ENCODE assay signal across 10 cellular contexts in the genomic region with DNA sequence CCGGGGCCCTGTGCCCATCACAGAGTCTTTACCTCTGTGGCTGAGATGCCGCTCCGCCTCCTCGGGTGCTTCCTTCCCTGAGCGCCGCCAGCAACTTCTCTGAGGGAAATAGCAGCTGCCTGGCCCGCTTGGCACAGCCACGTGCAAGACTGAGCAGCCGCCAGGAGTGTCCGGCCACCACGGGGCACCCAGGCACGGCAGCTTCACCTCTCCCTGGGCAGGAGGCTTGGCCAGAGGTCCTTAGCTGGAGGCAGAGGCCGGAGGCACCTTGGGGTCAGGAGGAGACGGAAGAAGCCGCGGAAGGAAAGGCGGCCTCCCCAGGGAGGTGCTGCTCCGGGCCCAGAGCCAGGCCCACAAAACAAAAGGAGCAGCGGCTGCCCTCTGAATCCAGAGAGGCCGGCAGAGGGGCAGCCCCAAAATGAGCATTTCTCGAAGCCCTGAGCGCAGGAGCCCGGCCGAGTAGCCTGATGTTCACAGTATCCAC. TPM values are rescaled to one million over a fixed set of nuclear protein-coding genes. Genes with fewer than 3 reads are reported as not detected.
DNase-seq lines count a peak whose midpoint lies in the region; ATAC-seq and TF ChIP-seq lines count a peak whose summit lies in the region.
"Had no signal": no experiment of that assay in that cellular context is flagged by ENCODE, and none has a peak within 500 bp of the region (broad histone marks: within the 10 kb centered on the region; RNA-seq: fewer than 3 reads in every experiment).

No MANE protein-coding gene starts in this region.

- POLR2A ChIA-PET in SK-N-SH (lab: Yijun Ruan, JAX): interaction anchor here (1.8 kb wide), 1 partner anchor 21 kb away, joined by 4 read pairs; no protein-coding TSS in a partner anchor

- H3K36me3 ChIP-seq in SK-N-SH (replicated peaks in 1 of 2; ENCODE audit: control insufficient read depth in 1 of 2, insufficient read depth in 2 of 2, low read length in 1 of 2): no peaks in the 10 kb centered on the region
- no peaks in the 10 kb centered on the region for H3K36me3 ChIP-seq in vagina

- WGBS in SK-N-SH (ENCODE audit: low lambda C conversion rate): 91% methylated on average over 12 of the region's 24 CpGs

- ATAC-seq in SK-N-SH treated with all-trans-retinoic acid at 6 μM for 48 hours: no peak
- ATAC-seq in naive B cell (ENCODE audit: low read depth in 2 of 2): peak; percentile 41 to 56
- no peak for ATAC-seq in HG03025 (IDR thresholded peaks at IDR 0.05; ENCODE audit: low FRiP score, unreplicated experiment)
- no peak for ATAC-seq in HG03521 (IDR thresholded peaks at IDR 0.05; ENCODE audit: unreplicated experiment)

- peak overlapping the region in 1 of 6 donors; percentile 47 for H3K27ac Mint-ChIP-seq in naive B cell

- H3K4me1 Mint-ChIP-seq in naive B cell: peaks cover 9 to 28% (median 15%) of the 10 kb centered on the region in 3 donors

- no peak overlapping the region for H3K4me3 ChIP-seq in SK-N-SH (ENCODE audit: low read depth in 2 of 2, low read length in 1 of 2)
- H3K4me3 ChIP-seq in vagina: peak overlapping the region; percentile 20 to 39

- TF ChIP-seq CTCF in SK-N-SH (IDR thresholded peaks at IDR 0.05): no peak
- TF ChIP-seq CTCF in vagina (IDR thresholded peaks at IDR 0.05): no peak

- peaks cover 15 to 34% (median 25%) of the 10 kb centered on the region in 3 donors for H3K27me3 Mint-ChIP-seq in naive B cell

- no peak overlapping the region for H3K4me2 ChIP-seq in SK-N-SH

- H3K9me3 ChIP-seq in SK-N-SH (no peaks in the 10 kb centered on the region), vagina (no peaks in the 10 kb centered on the region)

- peak overlapping the region in 6 of 8 donors; percentile 15 to 81 (median 60) for H3K4me3 Mint-ChIP-seq in naive B cell

- no peak overlapping the region for H2AFZ ChIP-seq in SK-N-SH (ENCODE audit: low read depth)

- H4K20me1 ChIP-seq in SK-N-SH (ENCODE audit: insufficient read depth): no peaks in the 10 kb centered on the region

- H3K36me3 Mint-ChIP-seq in naive B cell: no peaks in the 10 kb centered on the region

- no peak for TF ChIP-seq RAD21 in SK-N-SH (IDR thresholded peaks at IDR 0.05; ENCODE audit: low read length)

- TF ChIP-seq EP300 in SK-N-SH (IDR thresholded peaks at IDR 0.05; ENCODE audit: borderline replicate concordance in 1 of 2, low read depth in 1 of 2, low read length in 1 of 2): no peak

- no peak for TF ChIP-seq POLR2A in vagina (IDR thresholded peaks at IDR 0.05)

- peaks cover 0 to 4% of the 10 kb centered on the region in 2 experiments; a peak in 1 of 4 replicates for H3K4me1 ChIP-seq in SK-N-SH (ENCODE audit: control insufficient read depth in 1 of 2, insufficient read depth in 2 of 2, low read depth in 1 of 2, low read length in 1 of 2)
- H3K4me1 ChIP-seq in vagina: peaks cover 14% of the 10 kb centered on the region

- CTCF ChIA-PET in SK-N-SH (lab: Yijun Ruan, JAX): interaction anchor here (2.2 to 5.2 kb wide), 2 partner anchors 15 to 32 kb away, joined by 12 to 19 read pairs; no protein-coding TSS in a partner anchor

- H3K9me2 ChIP-seq in SK-N-SH: no peaks in the 10 kb centered on the region

- DNase-seq in SK-N-SH: peak; percentile 22
- DNase-seq in fibroblast of peridontal ligament (ENCODE audit: extremely low read depth): peak; percentile 5
- no peak for DNase-seq in naive B cell
- peak in 1 of 2 donors; percentile 92 for DNase-seq in vagina (ENCODE audit: extremely low spot score in 2 of 2)
- DNase-seq in SK-N-DZ (ENCODE audit: low spot score): no peak
- DNase-seq: foreskin melanocyte; stimulated activated CD4-positive, alpha-beta T cell treated with anti-CD3 and anti-CD28 coated beads, Interleukin-12 subunit alpha, Interleukin-12 subunit beta, amount 100 ng/mL, for 4 hours had no signal

- no peaks in the 10 kb centered on the region for H3K9me3 Mint-ChIP-seq in naive B cell

- H3K27me3 ChIP-seq in SK-N-SH (ENCODE audit: insufficient read depth) (peaks cover 14% of the 10 kb centered on the region; the same call in 1 of the 2 replicates), vagina (no peaks in the 10 kb centered on the region)

- no peak overlapping the region for H3K9ac ChIP-seq in SK-N-SH

- H3F3A ChIP-seq in SK-N-SH (replicated peaks; ENCODE audit: insufficient read depth): no peaks in the 10 kb centered on the region

- H3K79me2 ChIP-seq in SK-N-SH (ENCODE audit: insufficient read depth): no peaks in the 10 kb centered on the region

- intact Hi-C loops in vagina (cut with DNase I): no loop called here

- H3K27ac ChIP-seq in SK-N-SH (ENCODE audit: low read depth in 2 of 2, low read length in 1 of 2) (no peak overlapping the region), vagina (peak overlapping the region; percentile 47)

TF ChIP-seq in SK-N-SH, 30 proteins besides CTCF, POLR2A, EP300 and RAD21 (continues in another document):
- TF ChIP-seq USF1 (IDR thresholded peaks at IDR 0.05; ENCODE audit: borderline replicate concordance, low read depth) (no peak), POLR2AphosphoS5 (IDR thresholded peaks at IDR 0.05; ENCODE audit: low read depth, low read length) (no peak), NFIC (IDR thresholded peaks at IDR 0.05; ENCODE audit: borderline replicate concordance) (no peak), MXI1 (IDR thresholded peaks at IDR 0.05; ENCODE audit: low read depth, low read length) (no peak), SMC3 (IDR thresholded peaks at IDR 0.05; ENCODE audit: low read depth, low read length) (no peak), MEF2A (IDR thresholded peaks at IDR 0.05; ENCODE audit: borderline replicate concordance, low read depth) (no peak)
- TF ChIP-seq, protein P1, sequence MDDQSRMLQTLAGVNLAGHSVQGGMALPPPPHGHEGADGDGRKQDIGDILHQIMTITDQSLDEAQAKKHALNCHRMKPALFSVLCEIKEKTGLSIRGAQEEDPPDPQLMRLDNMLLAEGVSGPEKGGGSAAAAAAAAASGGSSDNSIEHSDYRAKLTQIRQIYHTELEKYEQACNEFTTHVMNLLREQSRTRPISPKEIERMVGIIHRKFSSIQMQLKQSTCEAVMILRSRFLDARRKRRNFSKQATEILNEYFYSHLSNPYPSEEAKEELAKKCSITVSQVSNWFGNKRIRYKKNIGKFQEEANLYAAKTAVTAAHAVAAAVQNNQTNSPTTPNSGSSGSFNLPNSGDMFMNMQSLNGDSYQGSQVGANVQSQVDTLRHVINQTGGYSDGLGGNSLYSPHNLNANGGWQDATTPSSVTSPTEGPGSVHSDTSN (IDR thresholded peaks at IDR 0.05): no peak

TF ChIP-seq in SK-N-SH treated with all-trans-retinoic acid at 6 μM for 48 hours, 23 proteins besides CTCF, POLR2A, EP300 and RAD21:
- no peak for TF ChIP-seq ISL1 (CRISPR knock-in tag; IDR thresholded peaks at IDR 0.05)
- no peak for TF ChIP-seq BACH2 (CRISPR knock-in tag; IDR thresholded peaks at IDR 0.05; ENCODE audit: borderline replicate concordance)
- no peak for TF ChIP-seq ZC3H10 (CRISPR knock-in tag; IDR thresholded peaks at IDR 0.05)
- TF ChIP-seq ZNF8 (CRISPR knock-in tag; IDR thresholded peaks at IDR 0.05): no peak
- TF ChIP-seq PPARA (CRISPR knock-in tag; IDR thresholded peaks at IDR 0.05; ENCODE audit: borderline replicate concordance): no peak
- no peak for TF ChIP-seq TCF4 (CRISPR knock-in tag; IDR thresholded peaks at IDR 0.05; ENCODE audit: borderline replicate concordance)
- no peak for TF ChIP-seq ZFP30 (CRISPR knock-in tag; IDR thresholded peaks at IDR 0.05)
- no peak for TF ChIP-seq ZNF565 (CRISPR knock-in tag; conservative IDR thresholded peaks at IDR 0.05; ENCODE audit: low read depth)
- no peak for TF ChIP-seq RARB (CRISPR knock-in tag; IDR thresholded peaks at IDR 0.05)
- TF ChIP-seq PATZ1 (CRISPR knock-in tag; IDR thresholded peaks at IDR 0.05; ENCODE audit: borderline replicate concordance): no peak
- TF ChIP-seq GLIS3 (CRISPR knock-in tag; IDR thresholded peaks at IDR 0.05): no peak
- TF ChIP-seq SNAI2 (CRISPR knock-in tag; IDR thresholded peaks at IDR 0.05): no peak

RNA-seq across cellular contexts. Expression of gene LIMS2, which starts 6.0 kb away (rescaled TPM):
- 2.2 and 2.7 TPM in 2 replicates for polyA plus RNA-seq in SK-N-SH (2012; rRNA removed)
- 1.3 and 1.8 TPM in 2 replicates for polyA plus RNA-seq in SK-N-SH (2012; cell fraction: cytosol; rRNA removed)
- polyA plus RNA-seq in SK-N-SH (2012; cell fraction: nucleus; rRNA removed): 13.9 and 22.5 TPM in 2 replicates
- 10 to 100 TPM; 11.2 to 60.4 (median 27.7) TPM for polyA plus RNA-seq in naive B cell (ENCODE audit: low read depth in 6 of 6)
- 44.2 TPM for total RNA-seq in vagina
- 4.7 and 7.0 TPM in 2 replicates for polyA plus RNA-seq in SK-N-DZ (2014; cell fraction: cytosol; rRNA removed)
- 1.4 and 1.9 TPM in 2 replicates for polyA plus RNA-seq in SK-N-DZ (2014; cell fraction: nucleus; rRNA removed)

RNA-seq across cellular contexts. Expression of gene SFT2D3, which starts 20.0 kb away (rescaled TPM):
- polyA plus RNA-seq in SK-N-SH (2012; rRNA removed) (3.2 and 3.9 TPM in 2 replicates), naive B cell (ENCODE audit: low read depth in 6 of 6) (1 to 10 TPM in 3 of 6 donors, under 1 TPM in 2, not detected in 1; 0.28 to 3.0 (median 2.8) TPM)
- 3.9 and 4.8 TPM in 2 replicates for polyA plus RNA-seq in SK-N-SH (2012; cell fraction: cytosol; rRNA removed)
- polyA plus RNA-seq in SK-N-SH (2012; cell fraction: nucleus; rRNA removed): 1.5 and 2.2 TPM in 2 replicates
- total RNA-seq in vagina: 3.7 TPM
- 13.7 and 16.2 TPM in 2 replicates for polyA plus RNA-seq in SK-N-DZ (2014; cell fraction: cytosol; rRNA removed)
- 10.8 and 12.8 TPM in 2 replicates for polyA plus RNA-seq in SK-N-DZ (2014; cell fraction: nucleus; rRNA removed)

RNA-seq across cellular contexts. Expression of gene GPR17, which starts 35.4 kb away (rescaled TPM):
- 0.03 TPM in 1 of 2 replicates, not detected in the other for polyA plus RNA-seq in SK-N-SH (2012; rRNA removed)
- polyA plus RNA-seq in SK-N-SH (2012; cell fraction: cytosol; rRNA removed): not detected in 2 replicates
- polyA plus RNA-seq in SK-N-SH (2012; cell fraction: nucleus; rRNA removed): not detected in 2 replicates
- not detected for polyA plus RNA-seq in naive B cell (ENCODE audit: low read depth in 6 of 6)
- total RNA-seq in vagina: not detected
- not detected in 2 replicates for polyA plus RNA-seq in SK-N-DZ (2014; cell fraction: cytosol; rRNA removed)
- polyA plus RNA-seq in SK-N-DZ (2014; cell fraction: nucleus; rRNA removed): not detected in 2 replicates

Comparison
In these comparisons a context has a peak if more than half of its experiments do, and no peak if none do; other contexts are left out.
1. DNase-seq: peak in SK-N-SH (single experiment) and fibroblast of peridontal ligament (single experiment); none in naive B cell (single experiment) and SK-N-DZ (single experiment).
2. H3K4me3 ChIP-seq: peak in vagina (2 of 2); none in SK-N-SH (0 of 2).
3. ATAC-seq: peak in naive B cell (2 of 2); none in SK-N-SH treated with all-trans-retinoic acid at 6 μM for 48 hours (single experiment), HG03025 (single experiment) and HG03521 (single experiment).